ENCODE assay signal across 12 cellular contexts in the genomic region with DNA sequence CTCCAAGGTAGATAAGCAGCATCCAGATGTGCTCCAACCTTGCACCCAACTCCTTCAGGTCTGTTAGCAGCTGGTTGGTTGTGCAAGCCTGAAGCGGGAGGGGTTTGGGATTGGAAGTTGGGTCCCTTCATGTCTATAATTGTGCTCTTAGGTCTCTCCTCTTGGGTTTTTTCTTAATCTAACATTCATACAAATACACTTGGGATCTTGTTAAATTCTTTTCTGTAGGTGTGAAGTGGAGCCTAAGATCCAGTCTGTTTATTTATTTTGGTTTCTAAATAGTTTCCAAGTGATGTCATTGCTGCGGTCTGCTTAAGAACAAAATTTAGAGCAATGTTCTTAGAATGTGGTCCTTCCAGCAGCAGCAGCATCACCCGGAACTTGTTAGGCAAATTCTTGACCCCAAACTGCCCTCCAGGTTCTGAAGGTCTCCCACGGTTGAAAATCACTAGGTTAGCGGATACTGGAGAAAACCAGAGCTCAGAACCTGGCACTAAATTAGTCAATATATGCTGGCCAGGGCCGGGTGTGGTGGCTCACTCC. TPM values are rescaled to one million over a fixed set of nuclear protein-coding genes. Genes with fewer than 3 reads are reported as not detected.
DNase-seq lines count a peak whose midpoint lies in the region; ATAC-seq, FAIRE-seq and TF ChIP-seq lines count a peak whose summit lies in the region.
"Had no signal": no experiment of that assay in that cellular context is flagged by ENCODE, and none has a peak within 500 bp of the region (broad histone marks: within the 10 kb centered on the region; RNA-seq: fewer than 3 reads in every experiment).

No MANE protein-coding gene starts in this region.

- H3K9me3 Mint-ChIP-seq in effector memory CD8-positive, alpha-beta T cell: no peaks in the 10 kb centered on the region
- H3K9me3 Mint-ChIP-seq: stimulated activated memory B cell treated with anti-CD40 and anti-IgM and Interleukin-4, amounts not matched to agents 10 μg/mL and 1 μg/mL and 100 μg/mL, for 72 hours had no signal

- H2AFZ ChIP-seq in IMR-90 (replicated peaks; ENCODE audit: low read length, poor library complexity): no peak overlapping the region

- H3K27me3 ChIP-seq in IMR-90 (ENCODE audit: control insufficient read depth, insufficient read depth, low read length): no peaks in the 10 kb centered on the region; the same call in 1 of the 2 replicates
- no peaks in the 10 kb centered on the region for H3K27me3 ChIP-seq in bronchial epithelial cell (ENCODE audit: control insufficient read depth, insufficient read depth, low read length)

- no peak overlapping the region for H2BK120ac ChIP-seq in IMR-90 (ENCODE audit: low read depth, low read length)

- no peak overlapping the region for H2AK5ac ChIP-seq in IMR-90 (ENCODE audit: low read depth, low read length)

- H4K5ac ChIP-seq in IMR-90 (ENCODE audit: low read depth, low read length): no peak overlapping the region

- POLR2A ChIA-PET in IMR-90 (lab: Charles Lee; ENCODE audit: unreplicated experiment): no interaction called here

- no peak overlapping the region for H4K8ac ChIP-seq in IMR-90 (ENCODE audit: low read depth in 2 of 2, low read length in 2 of 2)

- H3K4me1 Mint-ChIP-seq in effector memory CD8-positive, alpha-beta T cell (ENCODE audit: low read depth in 2 of 2): peaks cover 6 to 11% of the 10 kb centered on the region in 2 donors

- H3K4me3 Mint-ChIP-seq in effector memory CD8-positive, alpha-beta T cell: no peak overlapping the region
- H3K4me3 Mint-ChIP-seq: stimulated activated memory B cell treated with anti-CD40 and anti-IgM and Interleukin-4, amounts not matched to agents 10 μg/mL and 1 μg/mL and 100 μg/mL, for 72 hours had no signal

- no peak overlapping the region for H2AK9ac ChIP-seq in IMR-90 (replicated peaks; ENCODE audit: low read depth, low read length, poor library complexity)

- no peak overlapping the region for H2BK5ac ChIP-seq in IMR-90 (ENCODE audit: low read depth, low read length, poor library complexity, severe bottlenecking)

- H3K4me3 ChIP-seq in IMR-90 (ENCODE audit: insufficient read depth, low read depth, low read length) (no peak overlapping the region), bronchial epithelial cell (ENCODE audit: low read depth, low read length) (no peak overlapping the region), mesodermal cell (ENCODE audit: extremely low read depth, insufficient read depth, low read length, poor library complexity, severe bottlenecking) (no peak overlapping the region)

- no peak overlapping the region for H3K9ac ChIP-seq in IMR-90 (ENCODE audit: low read depth, low read length)

- no peak overlapping the region for H3K56ac ChIP-seq in IMR-90 (ENCODE audit: extremely low read depth, insufficient read depth, low read length)

- 50% methylated on average over 3 of the region's 6 CpGs; no CpG with 5 or more reads in 1 of the 2 experiments for WGBS in IMR-90 (ENCODE audit: extremely low coverage in 2 of 2, insufficient read length in 1 of 2), 2 experiments
- whole genome bisulfite sequencing in mesodermal cell (ENCODE audit: insufficient coverage in 2 of 2), 2 experiments: 74 to 79% methylated on average over 3 to 5 of the region's 6 CpGs

- peak; percentile 54 for ATAC-seq in IMR-90 (ENCODE audit: low read depth)
- no peak for ATAC-seq in effector memory CD8-positive, alpha-beta T cell (replicated peaks)
- ATAC-seq: stimulated activated memory B cell treated with anti-CD40 and anti-IgM and Interleukin-4, amounts not matched to agents 10 μg/mL and 1 μg/mL and 100 μg/mL, for 72 hours had no signal

- H3K9me3 ChIP-seq in IMR-90 (ENCODE audit: control insufficient read depth, insufficient read depth, low read length) (no peaks in the 10 kb centered on the region), mesodermal cell (ENCODE audit: control insufficient read depth, low read length) (no peaks in the 10 kb centered on the region)

- H3K14ac ChIP-seq in IMR-90 (replicated peaks; ENCODE audit: low read depth, low read length): no peak overlapping the region

- dilution Hi-C loops in IMR-90 (cut with HindIII; ENCODE audit: low sequenced_read_pairs, unreplicated experiment): no loop called here

- no peak overlapping the region for H3K27ac ChIP-seq in IMR-90 (ENCODE audit: insufficient read depth, low read length)
- H3K27ac ChIP-seq in mesodermal cell (ENCODE audit: low read depth, low read length, severe bottlenecking): peak overlapping the region; percentile 75

- no peak overlapping the region for H3K18ac ChIP-seq in IMR-90 (ENCODE audit: low read depth, low read length)

- TF ChIP-seq CTCF in IMR-90 (conservative IDR thresholded peaks at IDR 0.05; ENCODE audit: low read depth, low read length) (no peak), bronchial epithelial cell (IDR thresholded peaks at IDR 0.05; ENCODE audit: insufficient read depth, low read length, severe bottlenecking) (no peak)

- H4K20me1 ChIP-seq in IMR-90 (ENCODE audit: insufficient read depth, low read length): peaks cover 12% of the 10 kb centered on the region; the same call in 1 of the 2 replicates

- H3K36me3 ChIP-seq in IMR-90 (ENCODE audit: control insufficient read depth, insufficient read depth, low read length) (no peaks in the 10 kb centered on the region; the same call in 1 of the 2 replicates), bronchial epithelial cell (ENCODE audit: control insufficient read depth, insufficient read depth, low read length) (no peaks in the 10 kb centered on the region), mesodermal cell (ENCODE audit: control insufficient read depth, insufficient read depth, low read length) (peaks cover 41% of the 10 kb centered on the region)

- H3K27ac Mint-ChIP-seq in effector memory CD8-positive, alpha-beta T cell: no peak overlapping the region
- H3K27ac Mint-ChIP-seq: stimulated activated memory B cell treated with anti-CD40 and anti-IgM and Interleukin-4, amounts not matched to agents 10 μg/mL and 1 μg/mL and 100 μg/mL, for 72 hours had no signal

- peaks cover 4% of the 10 kb centered on the region for H3K36me3 Mint-ChIP-seq in effector memory CD8-positive, alpha-beta T cell (ENCODE audit: insufficient read depth)
- H3K36me3 Mint-ChIP-seq: stimulated activated memory B cell treated with anti-CD40 and anti-IgM and Interleukin-4, amounts not matched to agents 10 μg/mL and 1 μg/mL and 100 μg/mL, for 72 hours had no signal

- no peak overlapping the region for H2BK15ac ChIP-seq in IMR-90 (ENCODE audit: low read depth, low read length)

- no TSS peak for BruUV-seq in IMR-90 (replicated peaks; lab: Mats Ljungman, UMichigan)

- no peak overlapping the region for H3K4ac ChIP-seq in IMR-90 (ENCODE audit: low read depth, low read length)

- peaks cover 19 to 37% of the 10 kb centered on the region in 2 experiments for H3K79me1 ChIP-seq in IMR-90 (ENCODE audit: low read depth in 1 of 2, low read length in 2 of 2)

- H3K9me1 ChIP-seq in IMR-90 (ENCODE audit: insufficient read depth, low read length): peaks cover 12% of the 10 kb centered on the region; the same call in 1 of the 2 replicates

- DNase-seq in AG08395 (ENCODE audit: low spot score): peak; percentile 68
- DNase-seq in IMR-90: peak; percentile 81
- peak; percentile 73 for DNase-seq in bronchial epithelial cell (ENCODE audit: low read depth)
- no peak for DNase-seq in activated CD4-positive, alpha-beta T cell treated with anti-CD3 and anti-CD28 coated beads for 48 hours
- DNase-seq in NCI-H526 treated with DMSO at 0.1 percent for 48 hours (lab: John Stamatoyannopoulos, UW): no peak
- no peak for DNase-seq in effector memory CD8-positive, alpha-beta T cell
- no peak for DNase-seq in NCI-H510A treated with DMSO at 0.1 percent for 48 hours (lab: John Stamatoyannopoulos, UW)
- DNase-seq: cerebellar nuclear complex, DMS79 had no signal

- H4K91ac ChIP-seq in IMR-90 (ENCODE audit: insufficient read depth, low read depth, low read length): no peak overlapping the region

- H3K23ac ChIP-seq in IMR-90 (ENCODE audit: low read depth, low read length): no peak overlapping the region

- in situ Hi-C loops in IMR-90 (cut with MboI; ENCODE audit: low sequenced_read_pairs): no loop called here

- TF ChIP-seq POLR2A in IMR-90 (IDR thresholded peaks at IDR 0.05; ENCODE audit: low read depth, low read length): no peak

- CTCF ChIA-PET in IMR-90 (lab: Yijun Ruan, JAX): no interaction called here

- H3K27me3 Mint-ChIP-seq in effector memory CD8-positive, alpha-beta T cell: peaks cover 10 to 14% of the 10 kb centered on the region in 2 donors

- TF ChIP-seq RAD21 in IMR-90 (IDR thresholded peaks at IDR 0.05; ENCODE audit: low read length): no peak

- no peak overlapping the region for H2BK20ac ChIP-seq in IMR-90 (ENCODE audit: low read depth, low read length)

- H3K4me2 ChIP-seq in IMR-90 (ENCODE audit: low read depth, low read length): no peak overlapping the region; the same call in 1 of the 2 replicates

- no peak for FAIRE-seq in bronchial epithelial cell (lab: Jason Lieb, UNC)

- H3K4me1 ChIP-seq in IMR-90 (ENCODE audit: control insufficient read depth, insufficient read depth, low read length) (peaks cover 18% of the 10 kb centered on the region), mesodermal cell (ENCODE audit: control insufficient read depth, insufficient read depth, low read length, poor library complexity, severe bottlenecking) (peaks cover 38% of the 10 kb centered on the region)

- intact Hi-C loops in IMR-90 (cut with micrococcal nuclease): no loop called here

RNA-seq across cellular contexts. Expression of a gene that starts 5.3 kb away (rescaled TPM):
- total RNA-seq in IMR-90 (2012; rRNA removed) (43.4 and 43.6 TPM in 2 replicates), bronchial epithelial cell (0.26 and 1.8 TPM in 2 replicates)
- polyA plus RNA-seq in IMR-90 (2012; rRNA removed): 120 and 124 TPM in 2 replicates
- 90.8 and 151 TPM in 2 replicates for polyA plus RNA-seq in IMR-90 (2012; cell fraction: cytosol; rRNA removed)
- 24.4 and 32.9 TPM in 2 replicates for polyA plus RNA-seq in IMR-90 (2012; cell fraction: nucleus; rRNA removed; ENCODE audit: low replicate concordance)
- 185 TPM for polyA plus RNA-seq in mesodermal cell (2013, experiment 1 of 2)
- 157 TPM for polyA plus RNA-seq in mesodermal cell (2013, experiment 2 of 2)

RNA-seq across cellular contexts. Expression of a gene that starts 9.4 kb away (rescaled TPM):
- total RNA-seq in IMR-90 (2012; rRNA removed) (0.28 TPM in 1 of 2 replicates, not detected in the other), bronchial epithelial cell (0.38 TPM in 1 of 2 replicates, not detected in the other)
- polyA plus RNA-seq in IMR-90 (2012; rRNA removed): 0.46 and 0.53 TPM in 2 replicates
- 0.31 and 0.44 TPM in 2 replicates for polyA plus RNA-seq in IMR-90 (2012; cell fraction: cytosol; rRNA removed)
- polyA plus RNA-seq in IMR-90 (2012; cell fraction: nucleus; rRNA removed; ENCODE audit: low replicate concordance): 1.8 and 4.5 TPM in 2 replicates
- not detected for polyA plus RNA-seq in mesodermal cell (2013, experiment 1 of 2)
- polyA plus RNA-seq in mesodermal cell (2013, experiment 2 of 2): not detected

RNA-seq across cellular contexts. Expression of a gene that starts 15.9 kb away (rescaled TPM):
- total RNA-seq in IMR-90 (2012; rRNA removed): 10.0 and 11.1 TPM in 2 replicates
- 17.9 and 19.2 TPM in 2 replicates for polyA plus RNA-seq in IMR-90 (2012; rRNA removed)
- polyA plus RNA-seq in IMR-90 (2012; cell fraction: cytosol; rRNA removed): 29.5 and 31.6 TPM in 2 replicates
- 25.5 and 46.9 TPM in 2 replicates for polyA plus RNA-seq in IMR-90 (2012; cell fraction: nucleus; rRNA removed; ENCODE audit: low replicate concordance)
- 6.8 and 15.5 TPM in 2 replicates for total RNA-seq in bronchial epithelial cell
- polyA plus RNA-seq in mesodermal cell (2013, experiment 1 of 2): 12.8 TPM
- polyA plus RNA-seq in mesodermal cell (2013, experiment 2 of 2): 10.8 TPM

RNA-seq across cellular contexts. Expression of a gene that starts 26.0 kb away (rescaled TPM):
- 17.8 and 19.4 TPM in 2 replicates for total RNA-seq in IMR-90 (2012; rRNA removed)
- 51.0 and 53.7 TPM in 2 replicates for polyA plus RNA-seq in IMR-90 (2012; rRNA removed)
- 54.6 and 56.6 TPM in 2 replicates for polyA plus RNA-seq in IMR-90 (2012; cell fraction: cytosol; rRNA removed)
- polyA plus RNA-seq in IMR-90 (2012; cell fraction: nucleus; rRNA removed; ENCODE audit: low replicate concordance): 25.1 and 42.2 TPM in 2 replicates
- 13.4 and 14.1 TPM in 2 replicates for total RNA-seq in bronchial epithelial cell
- polyA plus RNA-seq in mesodermal cell (2013, experiment 1 of 2): 40.4 TPM
- polyA plus RNA-seq in mesodermal cell (2013, experiment 2 of 2): 39.4 TPM

RNA-seq across cellular contexts. Expression of a gene that starts 26.0 kb away (rescaled TPM):
- total RNA-seq in IMR-90 (2012; rRNA removed) (0.18 TPM in 1 of 2 replicates, not detected in the other), bronchial epithelial cell (not detected in 2 replicates)
- 0.87 and 1.4 TPM in 2 replicates for polyA plus RNA-seq in IMR-90 (2012; rRNA removed)
- polyA plus RNA-seq in IMR-90 (2012; cell fraction: cytosol; rRNA removed): 0.52 and 2.9 TPM in 2 replicates
- polyA plus RNA-seq in IMR-90 (2012; cell fraction: nucleus; rRNA removed; ENCODE audit: low replicate concordance): 0.23 and 1.6 TPM in 2 replicates
- polyA plus RNA-seq in mesodermal cell (2013, experiment 1 of 2): not detected
- not detected for polyA plus RNA-seq in mesodermal cell (2013, experiment 2 of 2)
- total RNA-seq: skeletal muscle tissue had no signal

Comparison
In these comparisons a context has a peak if more than half of its experiments do, and no peak if none do; other contexts are left out.
1. DNase-seq: peak in AG08395 (single experiment), IMR-90 (single experiment) and bronchial epithelial cell (single experiment); none in activated CD4-positive, alpha-beta T cell treated with anti-CD3 and anti-CD28 coated beads for 48 hours (single experiment), NCI-H526 treated with DMSO at 0.1 percent for 48 hours (single experiment), effector memory CD8-positive, alpha-beta T cell (0 of 3) and NCI-H510A treated with DMSO at 0.1 percent for 48 hours (single experiment).
2. RNA of a gene that starts 5.3 kb away (total RNA-seq): 43.4 to 43.6 TPM in IMR-90; 0.26 to 1.8 TPM in bronchial epithelial cell; every median in the first group is over 10 times any median in the second.